Comparison of ENCODE assay signal across 8 cellular contexts in the genomic region with DNA sequence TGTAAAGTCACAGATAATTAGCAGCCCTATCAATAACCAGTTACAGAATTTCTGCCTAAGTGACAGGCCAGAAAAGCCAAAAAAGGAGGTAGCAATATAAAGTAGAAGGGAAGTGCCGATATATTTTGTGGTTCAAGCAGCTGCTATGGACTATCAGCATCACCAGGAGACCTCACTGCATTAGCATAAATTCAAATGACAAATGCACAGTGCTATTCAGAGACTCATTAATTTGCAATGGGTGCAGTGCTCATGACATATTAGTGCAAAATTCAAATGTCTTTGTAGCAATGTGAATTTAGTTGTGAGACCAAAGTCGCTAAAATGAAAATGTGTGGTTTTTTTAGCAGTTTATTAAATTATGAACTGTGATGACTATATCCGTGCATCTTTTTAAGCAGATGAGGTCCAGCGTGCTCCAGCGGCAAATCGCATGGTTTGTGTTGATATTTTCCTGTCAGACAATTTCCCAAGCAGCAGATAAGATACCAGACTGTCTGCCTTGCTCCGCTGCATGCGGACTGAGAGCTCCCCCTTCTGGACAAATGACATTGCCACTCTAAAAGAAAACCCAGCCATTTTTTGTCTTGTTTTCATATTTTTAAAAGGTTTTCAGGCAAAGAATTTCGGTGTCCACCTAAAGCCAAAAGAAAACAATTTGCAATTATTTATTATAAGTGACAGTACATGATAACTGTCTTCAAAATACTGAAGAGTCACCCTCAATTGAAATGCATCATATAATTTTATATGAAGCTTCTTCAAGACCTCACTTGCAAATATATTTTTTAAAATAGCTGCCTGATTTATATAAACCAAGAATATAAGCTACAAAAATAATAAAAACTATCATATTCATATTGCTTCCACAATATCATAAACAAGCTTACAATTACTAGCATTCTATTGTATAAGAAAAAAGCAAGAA.
A peak's percentile ranks its signal among the peaks of the same experiment; 100 is the strongest.
DNase-seq lines count a peak whose midpoint lies in the region; TF ChIP-seq lines count a peak whose summit lies in the region.

No MANE protein-coding gene starts in this region.

- no peak for TF ChIP-seq POLR2A in breast epithelium (IDR thresholded peaks at IDR 0.05)

- no peaks in the 10 kb centered on the region for H3K4me1 ChIP-seq in breast epithelium

- CTCF ChIA-PET in HEK293T (lab: Yijun Ruan, JAX), result interaction anchor here (0.6 to 1.2 kb wide), 7 partner anchors 11 to 1538 kb away, joined by 3 to 5 read pairs (median 4); no protein-coding TSS in a partner anchor

- TF ChIP-seq CTCF in breast epithelium (IDR thresholded peaks at IDR 0.05), result peak in 2 of 3 donors; percentile 66 to 84

- H3K27ac ChIP-seq in breast epithelium, result no peak overlapping the region

- H3K27me3 ChIP-seq in breast epithelium, result no peaks in the 10 kb centered on the region

- intact Hi-C loops in breast epithelium (cut with DNase I; ENCODE audit: low total_unique reads), result no loop called here

- POLR2A ChIA-PET in HEK293T (lab: Yijun Ruan, JAX), result no interaction called here

- H3K9me3 ChIP-seq in breast epithelium, result no peaks in the 10 kb centered on the region

- DNase-seq in GM03348 (ENCODE audit: low spot score) (peak; percentile 67), HEK293T (ENCODE audit: extremely low spot score) (peak; percentile 66), NCI-H1417 treated with DMSO at 0.1 percent for 48 hours (lab: John Stamatoyannopoulos, UW) (peak; percentile 29), T-helper 2 cell (peak in 3 of 5 experiments; percentile 3 to 49 (median 6)), breast epithelium (ENCODE audit: low spot score in 2 of 2) (no peak), islet precursor cell (peak; percentile 69), GF-D8 (lab: John Stamatoyannopoulos, UW) (no peak)
- DNase-seq in stimulated activated CD4-positive, alpha-beta T cell treated with anti-CD3 and anti-CD28 coated beads, Interleukin-15, amount 100 ng/mL, for 48 hours (ENCODE audit: low read depth in 2 of 2), result peak; percentile 16 to 34

- H3K36me3 ChIP-seq in breast epithelium, result no peaks in the 10 kb centered on the region

- no peak overlapping the region for H3K4me3 ChIP-seq in breast epithelium

TF ChIP-seq in HEK293T, 16 proteins besides CTCF, POLR2A, EP300 and RAD21:
- no peak for TF ChIP-seq ZNF384 (IDR thresholded peaks at IDR 0.05)
- no peak for TF ChIP-seq ELF4 (IDR thresholded peaks at IDR 0.05)
- no peak for TF ChIP-seq NFRKB (IDR thresholded peaks at IDR 0.05)
- TF ChIP-seq TARDBP (IDR thresholded peaks at IDR 0.05), result no peak
- no peak for TF ChIP-seq FOXM1 (IDR thresholded peaks at IDR 0.05; ENCODE audit: borderline replicate concordance)
- TF ChIP-seq HDGF (IDR thresholded peaks at IDR 0.05; ENCODE audit: borderline replicate concordance), result no peak
- TF ChIP-seq FOXK2 (IDR thresholded peaks at IDR 0.05), result no peak
- no peak for TF ChIP-seq LEF1 (IDR thresholded peaks at IDR 0.05; ENCODE audit: borderline replicate concordance)
- no peak for TF ChIP-seq L3MBTL2 (conservative IDR thresholded peaks at IDR 0.05)
- TF ChIP-seq SP1 (IDR thresholded peaks at IDR 0.05), result no peak
- TF ChIP-seq, protein P1, sequence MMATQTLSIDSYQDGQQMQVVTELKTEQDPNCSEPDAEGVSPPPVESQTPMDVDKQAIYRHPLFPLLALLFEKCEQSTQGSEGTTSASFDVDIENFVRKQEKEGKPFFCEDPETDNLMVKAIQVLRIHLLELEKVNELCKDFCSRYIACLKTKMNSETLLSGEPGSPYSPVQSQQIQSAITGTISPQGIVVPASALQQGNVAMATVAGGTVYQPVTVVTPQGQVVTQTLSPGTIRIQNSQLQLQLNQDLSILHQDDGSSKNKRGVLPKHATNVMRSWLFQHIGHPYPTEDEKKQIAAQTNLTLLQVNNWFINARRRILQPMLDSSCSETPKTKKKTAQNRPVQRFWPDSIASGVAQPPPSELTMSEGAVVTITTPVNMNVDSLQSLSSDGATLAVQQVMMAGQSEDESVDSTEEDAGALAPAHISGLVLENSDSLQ (IDR thresholded peaks at IDR 0.05), result no peak
- no peak for TF ChIP-seq SUZ12 (IDR thresholded peaks at IDR 0.05)
- TF ChIP-seq FOXA1 (IDR thresholded peaks at IDR 0.05), result no peak
- TF ChIP-seq BHLHE40 (IDR thresholded peaks at IDR 0.05; ENCODE audit: borderline replicate concordance), result no peak
- TF ChIP-seq ARNT (IDR thresholded peaks at IDR 0.05), result no peak
- no peak for TF ChIP-seq CTBP1 (IDR thresholded peaks at IDR 0.05; ENCODE audit: borderline replicate concordance)

Comparison
In these comparisons a context has a peak if more than half of its experiments do, and no peak if none do; other contexts are left out.
1. DNase-seq: peak in GM03348 (single experiment), HEK293T (single experiment), NCI-H1417 treated with DMSO at 0.1 percent for 48 hours (single experiment), T-helper 2 cell (3 of 5), islet precursor cell (single experiment) and stimulated activated CD4-positive, alpha-beta T cell treated with anti-CD3 and anti-CD28 coated beads, Interleukin-15, amount 100 ng/mL, for 48 hours (2 of 2); none in breast epithelium (0 of 2) and GF-D8 (single experiment).